Comparison of ENCODE assay signal across 33 cellular contexts in the genomic region with DNA sequence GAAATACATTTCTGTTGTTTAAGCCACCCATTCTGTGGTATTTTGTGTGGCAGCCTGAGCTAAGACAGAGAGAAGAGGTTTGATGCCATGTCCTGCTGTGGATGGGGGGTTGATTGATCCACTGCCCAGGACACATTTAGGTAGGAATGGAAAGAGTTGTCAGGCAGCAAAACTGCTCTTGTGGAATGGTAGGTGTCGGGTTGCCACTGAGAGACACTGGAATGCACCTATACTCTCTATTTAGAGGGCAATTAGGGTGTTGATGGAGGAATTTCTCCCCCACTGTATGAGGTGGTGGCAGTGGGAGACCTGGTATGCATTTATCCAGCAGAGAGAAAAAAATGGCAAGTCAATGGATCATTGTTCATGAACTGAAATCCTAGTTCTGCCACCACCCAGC. TPM values are rescaled to one million over a fixed set of nuclear protein-coding genes. Genes with fewer than 3 reads are reported as not detected.
"Had no signal": no experiment of that assay in that cellular context is flagged by ENCODE, and none has a peak within 500 bp of the region (broad histone marks: within the 10 kb centered on the region; RNA-seq: fewer than 3 reads in every experiment).

No MANE protein-coding gene starts in this region.

- H3K36me3 Mint-ChIP-seq: activated naive CD4-positive, alpha-beta T cell treated with anti-CD3 and anti-CD28 coated beads, Interleukin-2, amount 50 U/mL, for 24 hours; activated naive CD8-positive, alpha-beta T cell treated with anti-CD3 and anti-CD28 coated beads for 36 hours had no signal

- H3K4me3 ChIP-seq: adrenal gland, body of pancreas, colonic mucosa, gastrocnemius medialis, heart left ventricle had no signal

- H3K9me3 Mint-ChIP-seq: activated CD4-positive, alpha-beta memory T cell treated with anti-CD3 and anti-CD28 coated beads, Interleukin-2, amount 10 ng/mL, durations not matched to agents 7 days and 5 days; activated CD4-positive, alpha-beta T cell treated with anti-CD3 and anti-CD28 coated beads, Interleukin-2, amount 10 ng/mL, durations not matched to agents 7 days and 5 days; activated naive CD8-positive, alpha-beta T cell treated with anti-CD3 and anti-CD28 coated beads for 36 hours; activated T-cell treated with anti-CD3 and anti-CD28 coated beads, Interleukin-2, amount 50 U/mL, for 24 hours; activated T-cell treated with anti-CD3 and anti-CD28 coated beads, Interleukin-2, amount 50 U/mL, for 72 hours; T-helper 2 cell treated with Interferon-gamma antibody and Interleukin-4, amounts not matched to agents 5 μg/mL and 100 μg/mL, for 36 hours had no signal

- H3K4me1 Mint-ChIP-seq: activated CD4-positive, alpha-beta memory T cell treated with anti-CD3 and anti-CD28 coated beads, Interleukin-2, amount 10 ng/mL, durations not matched to agents 7 days and 5 days; activated CD4-positive, alpha-beta T cell treated with anti-CD3 and anti-CD28 coated beads for 36 hours; activated CD4-positive, alpha-beta T cell treated with anti-CD3 and anti-CD28 coated beads, Interleukin-2, amount 10 ng/mL, durations not matched to agents 7 days and 5 days; activated naive CD4-positive, alpha-beta T cell treated with anti-CD3 and anti-CD28 coated beads, Interleukin-2, amount 50 U/mL, for 24 hours; activated naive CD8-positive, alpha-beta T cell treated with anti-CD3 and anti-CD28 coated beads for 36 hours; activated naive CD8-positive, alpha-beta T cell treated with anti-CD3 and anti-CD28 coated beads, Interleukin-2, amount 50 U/mL, for 24 hours; activated T-helper 17 cell treated with anti-CD3 and anti-CD28 coated beads, Interleukin-2, amount 50 U/mL, for 72 hours; T-helper 17 cell had no signal

- H3K27ac Mint-ChIP-seq: activated CD4-positive, alpha-beta memory T cell treated with anti-CD3 and anti-CD28 coated beads, Interleukin-2, amount 10 ng/mL, durations not matched to agents 7 days and 5 days; activated CD4-positive, alpha-beta T cell treated with anti-CD3 and anti-CD28 coated beads for 36 hours; activated CD4-positive, alpha-beta T cell treated with anti-CD3 and anti-CD28 coated beads, Interleukin-2, amount 10 ng/mL, durations not matched to agents 7 days and 5 days; activated naive CD4-positive, alpha-beta T cell treated with anti-CD3 and anti-CD28 coated beads for 36 hours; activated naive CD4-positive, alpha-beta T cell treated with anti-CD3 and anti-CD28 coated beads, Interleukin-2, amount 50 U/mL, for 24 hours; activated naive CD8-positive, alpha-beta T cell treated with anti-CD3 and anti-CD28 coated beads for 36 hours; activated naive CD8-positive, alpha-beta T cell treated with anti-CD3 and anti-CD28 coated beads, Interleukin-2, amount 50 U/mL, for 24 hours; activated T-cell treated with anti-CD3 and anti-CD28 coated beads, Interleukin-2, amount 50 U/mL, for 24 hours; activated T-cell treated with anti-CD3 and anti-CD28 coated beads, Interleukin-2, amount 50 U/mL, for 72 hours; activated T-helper 17 cell treated with anti-CD3 and anti-CD28 coated beads, Interleukin-2, amount 50 U/mL, for 72 hours; T-helper 17 cell; T-helper 2 cell treated with Interferon-gamma antibody and Interleukin-4, amounts not matched to agents 5 μg/mL and 100 μg/mL, for 36 hours had no signal

- H3K36me3 ChIP-seq: adrenal gland, colonic mucosa, gastrocnemius medialis, heart left ventricle, WERI-Rb-1 had no signal

- H3K27me3 Mint-ChIP-seq: activated CD4-positive, alpha-beta memory T cell treated with anti-CD3 and anti-CD28 coated beads, Interleukin-2, amount 10 ng/mL, durations not matched to agents 7 days and 5 days; T-helper 17 cell had no signal

- H3K27me3 ChIP-seq: adrenal gland, body of pancreas, colonic mucosa, foreskin keratinocyte, gastrocnemius medialis had no signal

- H3K9me3 ChIP-seq: adrenal gland, body of pancreas, colonic mucosa, gastrocnemius medialis, heart left ventricle had no signal

- DNase-seq: activated CD4-positive, alpha-beta memory T cell treated with anti-CD3 and anti-CD28 coated beads, Interleukin-2, amount 10 ng/mL, durations not matched to agents 7 days and 5 days; activated CD4-positive, alpha-beta T cell treated with anti-CD3 and anti-CD28 coated beads for 36 hours; activated CD4-positive, alpha-beta T cell treated with anti-CD3 and anti-CD28 coated beads, Interleukin-2, amount 10 ng/mL, durations not matched to agents 7 days and 5 days; activated CD4-positive, alpha-beta T cell treated with anti-CD3 and anti-CD28 coated beads, Interleukin-2, amount 50 U/mL, for 4 hours; activated CD4-positive, CD25-positive, alpha-beta regulatory T cell; activated CD4-positive, CD25-positive, alpha-beta regulatory T cell treated with anti-CD3 and anti-CD28 coated beads, Interleukin-2, amount 50 U/mL, for 72 hours; activated CD8-positive, alpha-beta memory T cell treated with anti-CD3 and anti-CD28 coated beads, Interleukin-2, amount 50 U/mL, for 48 hours; activated effector memory CD4-positive, alpha-beta T cell treated with Interleukin-2 at 50 U/mL for 16 hours; activated naive CD4-positive, alpha-beta T cell treated with anti-CD3 and anti-CD28 coated beads for 36 hours; activated naive CD8-positive, alpha-beta T cell treated with anti-CD3 and anti-CD28 coated beads for 36 hours; activated naive CD8-positive, alpha-beta T cell treated with anti-CD3 and anti-CD28 coated beads, Interleukin-2, amount 50 U/mL, for 24 hours; activated T-cell treated with anti-CD3 and anti-CD28 coated beads for 4 hours; activated T-cell treated with anti-CD3 and anti-CD28 coated beads, Interleukin-2, amount 50 U/mL, for 24 hours; activated T-cell treated with anti-CD3 and anti-CD28 coated beads, Interleukin-2, amount 50 U/mL, for 72 hours; adrenal gland; amygdala; aorta; body of pancreas; caudate nucleus; colonic mucosa; effector CD8-positive, alpha-beta T cell; foreskin keratinocyte; gastrocnemius medialis; glutamatergic neuron; heart left ventricle; T-helper 1 cell; T-helper 17 cell; T1000 had no signal

- H3K4me1 ChIP-seq: adrenal gland, body of pancreas, colonic mucosa, foreskin keratinocyte, gastrocnemius medialis, heart left ventricle had no signal

- H3K27ac ChIP-seq: adrenal gland, body of pancreas, colonic mucosa, foreskin keratinocyte, gastrocnemius medialis, heart left ventricle, WERI-Rb-1 had no signal

- H3K4me3 Mint-ChIP-seq: activated CD4-positive, alpha-beta memory T cell treated with anti-CD3 and anti-CD28 coated beads, Interleukin-2, amount 10 ng/mL, durations not matched to agents 7 days and 5 days; activated CD4-positive, alpha-beta T cell treated with anti-CD3 and anti-CD28 coated beads for 36 hours; activated CD4-positive, alpha-beta T cell treated with anti-CD3 and anti-CD28 coated beads, Interleukin-2, amount 10 ng/mL, durations not matched to agents 7 days and 5 days; activated naive CD4-positive, alpha-beta T cell treated with anti-CD3 and anti-CD28 coated beads for 36 hours; activated naive CD4-positive, alpha-beta T cell treated with anti-CD3 and anti-CD28 coated beads, Interleukin-2, amount 50 U/mL, for 24 hours; activated naive CD8-positive, alpha-beta T cell treated with anti-CD3 and anti-CD28 coated beads for 36 hours; activated naive CD8-positive, alpha-beta T cell treated with anti-CD3 and anti-CD28 coated beads, Interleukin-2, amount 50 U/mL, for 24 hours; activated T-cell treated with anti-CD3 and anti-CD28 coated beads, Interleukin-2, amount 50 U/mL, for 24 hours; activated T-cell treated with anti-CD3 and anti-CD28 coated beads, Interleukin-2, amount 50 U/mL, for 72 hours; activated T-helper 17 cell treated with anti-CD3 and anti-CD28 coated beads, Interleukin-2, amount 50 U/mL, for 72 hours; T-helper 17 cell; T-helper 2 cell treated with Interferon-gamma antibody and Interleukin-4, amounts not matched to agents 5 μg/mL and 100 μg/mL, for 36 hours had no signal

RNA-seq across cellular contexts. Expression of a gene that starts 30.9 kb away (rescaled TPM):
- total RNA-seq: activated CD4-positive, alpha-beta memory T cell treated with anti-CD3 and anti-CD28 coated beads, Interleukin-2, amount 10 ng/mL, durations not matched to agents 7 days and 5 days; activated CD4-positive, alpha-beta T cell treated with anti-CD3 and anti-CD28 coated beads for 36 hours; activated CD4-positive, alpha-beta T cell treated with anti-CD3 and anti-CD28 coated beads, Interleukin-2, amount 10 ng/mL, durations not matched to agents 7 days and 5 days; activated naive CD4-positive, alpha-beta T cell treated with anti-CD3 and anti-CD28 coated beads for 36 hours; activated naive CD8-positive, alpha-beta T cell treated with anti-CD3 and anti-CD28 coated beads for 36 hours; activated T-cell treated with anti-CD3 and anti-CD28 coated beads, Interleukin-2, amount 50 U/mL, for 72 hours; activated T-helper 17 cell treated with anti-CD3 and anti-CD28 coated beads, Interleukin-2, amount 50 U/mL, for 72 hours; epithelial cell of proximal tubule; T-helper 17 cell had no signal
- polyA plus RNA-seq: aorta had no signal
